Comparison of ENCODE assay signal across 1 cellular context in genomic region chr10:102123223-102123622, GRCh38.
TF ChIP-seq lines count a peak whose summit lies in the region.

No MANE protein-coding gene starts in this region.

TF ChIP-seq in H1, 55 proteins besides CTCF, POLR2A, EP300 and RAD21:
- TF ChIP-seq ATF2 (IDR thresholded peaks at IDR 0.05; ENCODE audit: low read length) = no peak
- no peak for TF ChIP-seq CHD2 (IDR thresholded peaks at IDR 0.05; ENCODE audit: low read length)
